8 cellular contexts compared by ENCODE assay signal in genomic region chr21:25607151-25607811, GRCh38. TPM values are rescaled to one million over a fixed set of nuclear protein-coding genes. Genes with fewer than 3 reads are reported as not detected.
DNase-seq lines count a peak whose midpoint lies in the region; ATAC-seq and TF ChIP-seq lines count a peak whose summit lies in the region.

Gene MRPL39 (minus strand): TSS chr21:25607481. CDS start chr21:25607475, 6 bp downstream.

- H3K4me1 Mint-ChIP-seq in activated naive CD8-positive, alpha-beta T cell treated with anti-CD3 and anti-CD28 coated beads, Interleukin-2, amount 50 U/mL, for 24 hours: peaks cover 35% of the 10 kb centered on the region
- H3K4me1 Mint-ChIP-seq in type B pancreatic cell (ENCODE audit: unreplicated experiment): peaks cover 16% of the 10 kb centered on the region

- H3K36me3 Mint-ChIP-seq in activated naive CD8-positive, alpha-beta T cell treated with anti-CD3 and anti-CD28 coated beads, Interleukin-2, amount 50 U/mL, for 24 hours (ENCODE audit: low read depth): peaks cover 28% of the 10 kb centered on the region
- H3K36me3 Mint-ChIP-seq in type B pancreatic cell: peaks cover 6% of the 10 kb centered on the region

- H3K27me3 Mint-ChIP-seq in activated naive CD8-positive, alpha-beta T cell treated with anti-CD3 and anti-CD28 coated beads, Interleukin-2, amount 50 U/mL, for 24 hours: no peaks in the 10 kb centered on the region
- H3K27me3 Mint-ChIP-seq in type B pancreatic cell: no peaks in the 10 kb centered on the region

- ATAC-seq in HG02759 (IDR thresholded peaks at IDR 0.05; ENCODE audit: unreplicated experiment): peak; percentile 95
- peak; percentile 95 for ATAC-seq in activated naive CD8-positive, alpha-beta T cell treated with anti-CD3 and anti-CD28 coated beads, Interleukin-2, amount 50 U/mL, for 24 hours

- H3K4me3 Mint-ChIP-seq in activated naive CD8-positive, alpha-beta T cell treated with anti-CD3 and anti-CD28 coated beads, Interleukin-2, amount 50 U/mL, for 24 hours: peak within 1 kb of the TSS; percentile 99
- peak within 1 kb of the TSS; percentile 100 for H3K4me3 Mint-ChIP-seq in type B pancreatic cell

- TF ChIP-seq CTCF in GM12873 (IDR thresholded peaks at IDR 0.05; ENCODE audit: insufficient read depth, low read depth, low read length, missing control alignments) (peak; percentile 80), type B pancreatic cell (conservative IDR thresholded peaks at IDR 0.05) (peak; percentile 72)

- DNase-seq in NCI-H128 (lab: John Stamatoyannopoulos, UW; ENCODE audit: unreplicated experiment): peak; percentile 66
- peak; percentile 42 to 65 for DNase-seq in SW 1271 (lab: John Stamatoyannopoulos, UW)
- DNase-seq in activated naive CD8-positive, alpha-beta T cell treated with anti-CD3 and anti-CD28 coated beads, Interleukin-2, amount 50 U/mL, for 24 hours: peak; percentile 91
- peak; percentile 92 for DNase-seq in cardiac septum (ENCODE audit: low spot score)
- DNase-seq in pons (ENCODE audit: low spot score): peak; percentile 58
- peak; percentile 92 for DNase-seq in type B pancreatic cell (ENCODE audit: extremely low spot score, unreplicated experiment)

- peak within 1 kb of the TSS; percentile 97 for H3K27ac Mint-ChIP-seq in activated naive CD8-positive, alpha-beta T cell treated with anti-CD3 and anti-CD28 coated beads, Interleukin-2, amount 50 U/mL, for 24 hours
- H3K27ac Mint-ChIP-seq in type B pancreatic cell: peak within 1 kb of the TSS; percentile 98

- no peaks in the 10 kb centered on the region for H3K9me3 Mint-ChIP-seq in activated naive CD8-positive, alpha-beta T cell treated with anti-CD3 and anti-CD28 coated beads, Interleukin-2, amount 50 U/mL, for 24 hours
- no peaks in the 10 kb centered on the region for H3K9me3 Mint-ChIP-seq in type B pancreatic cell

- intact Hi-C loops in cardiac septum (cut with DNase I): loop anchor here (2.0 to 5.0 kb wide), 3 partner anchors 35 to 194 kb away; partner anchors contain the start of genes ATP5PF and GABPA

RNA-seq across cellular contexts. Expression of gene MRPL39, which starts in this region (rescaled TPM):
- total RNA-seq in cardiac septum (40.7 TPM), type B pancreatic cell (ENCODE audit: low replicate concordance) (34.3 and 36.3 TPM in 2 replicates)

Comparison
In these comparisons a context has a peak if more than half of its experiments do, and no peak if none do; other contexts are left out.
1. Peak in every context shown above with its lines: DNase-seq and ATAC-seq.